In genomic region chr18:69956037-69956436, GRCh38 we compare ENCODE assay signal across 11 cellular contexts. TPM values are rescaled to one million over a fixed set of nuclear protein-coding genes. Genes with fewer than 3 reads are reported as not detected.
DNase-seq lines count a peak whose midpoint lies in the region; ATAC-seq and TF ChIP-seq lines count a peak whose summit lies in the region.
"Had no signal": no experiment of that assay in that cellular context is flagged by ENCODE, and none has a peak within 500 bp of the region (broad histone marks: within the 10 kb centered on the region; RNA-seq: fewer than 3 reads in every experiment).

No MANE protein-coding gene starts in this region.

- DNase-seq in activated CD8-positive, alpha-beta T cell treated with anti-CD3 and anti-CD28 coated beads, Interleukin-2, amount 10 ng/mL, durations not matched to agents 7 days and 5 days = no peak
- no peak for DNase-seq in activated CD8-positive, alpha-beta T cell treated with anti-CD3 and anti-CD28 coated beads for 36 hours
- peak; percentile 36 for DNase-seq in MV-4-11 (lab: John Stamatoyannopoulos, UW)
- DNase-seq in renal cortical epithelial cell (ENCODE audit: low read depth) = peak; percentile 70
- no peak for DNase-seq in NCI-H2029 (lab: John Stamatoyannopoulos, UW)
- DNase-seq in WTC11 (ENCODE audit: low spot score) = no peak
- no peak for DNase-seq in RPMI8226
- DNase-seq: dermis blood vessel endothelial cell, midbrain, NCI-H1092 had no signal

- intact Hi-C loops in activated CD8-positive, alpha-beta T cell treated with anti-CD3 and anti-CD28 coated beads for 36 hours (cut with micrococcal nuclease) = no loop called here

- TF ChIP-seq CTCF in activated CD8-positive, alpha-beta T cell treated with anti-CD3 and anti-CD28 coated beads for 36 hours (IDR thresholded peaks at IDR 0.05) = no peak
- TF ChIP-seq CTCF in WTC11 (IDR thresholded peaks at IDR 0.05) = no peak

- H3K27me3 Mint-ChIP-seq in activated CD8-positive, alpha-beta T cell treated with anti-CD3 and anti-CD28 coated beads, Interleukin-2, amount 10 ng/mL, durations not matched to agents 7 days and 5 days (ENCODE audit: low read depth) = no peaks in the 10 kb centered on the region
- H3K27me3 Mint-ChIP-seq in activated CD8-positive, alpha-beta T cell treated with anti-CD3 and anti-CD28 coated beads for 36 hours = no peaks in the 10 kb centered on the region
- H3K27me3 Mint-ChIP-seq in WTC11 (ENCODE audit: low read depth) = no peaks in the 10 kb centered on the region

- H3K27ac Mint-ChIP-seq in activated CD8-positive, alpha-beta T cell treated with anti-CD3 and anti-CD28 coated beads, Interleukin-2, amount 10 ng/mL, durations not matched to agents 7 days and 5 days = no peak overlapping the region
- no peak overlapping the region for H3K27ac Mint-ChIP-seq in activated CD8-positive, alpha-beta T cell treated with anti-CD3 and anti-CD28 coated beads for 36 hours
- no peak overlapping the region for H3K27ac Mint-ChIP-seq in WTC11

- ATAC-seq in activated CD8-positive, alpha-beta T cell treated with anti-CD3 and anti-CD28 coated beads, Interleukin-2, amount 10 ng/mL, durations not matched to agents 7 days and 5 days = peak; percentile 51
- ATAC-seq in activated CD8-positive, alpha-beta T cell treated with anti-CD3 and anti-CD28 coated beads for 36 hours = no peak
- ATAC-seq in GM21825 (IDR thresholded peaks at IDR 0.05; ENCODE audit: unreplicated experiment) = peak; percentile 27
- no peak for ATAC-seq in WTC11

- peaks cover 9% of the 10 kb centered on the region for H3K36me3 Mint-ChIP-seq in activated CD8-positive, alpha-beta T cell treated with anti-CD3 and anti-CD28 coated beads, Interleukin-2, amount 10 ng/mL, durations not matched to agents 7 days and 5 days (ENCODE audit: low read depth)
- peaks cover 18% of the 10 kb centered on the region for H3K36me3 Mint-ChIP-seq in activated CD8-positive, alpha-beta T cell treated with anti-CD3 and anti-CD28 coated beads for 36 hours (ENCODE audit: low read depth)
- H3K36me3 Mint-ChIP-seq in WTC11 = no peaks in the 10 kb centered on the region; the same call in 1 of the 2 replicates

- H3K9me3 Mint-ChIP-seq in activated CD8-positive, alpha-beta T cell treated with anti-CD3 and anti-CD28 coated beads, Interleukin-2, amount 10 ng/mL, durations not matched to agents 7 days and 5 days (ENCODE audit: insufficient read depth) = peaks cover 11% of the 10 kb centered on the region
- H3K9me3 Mint-ChIP-seq in activated CD8-positive, alpha-beta T cell treated with anti-CD3 and anti-CD28 coated beads for 36 hours = peaks cover 3% of the 10 kb centered on the region
- H3K9me3 Mint-ChIP-seq in WTC11 = peaks cover 18% of the 10 kb centered on the region

- no peak overlapping the region for H3K4me3 Mint-ChIP-seq in activated CD8-positive, alpha-beta T cell treated with anti-CD3 and anti-CD28 coated beads, Interleukin-2, amount 10 ng/mL, durations not matched to agents 7 days and 5 days
- H3K4me3 Mint-ChIP-seq in activated CD8-positive, alpha-beta T cell treated with anti-CD3 and anti-CD28 coated beads for 36 hours = no peak overlapping the region
- no peak overlapping the region for H3K4me3 Mint-ChIP-seq in WTC11

- peaks cover 33% of the 10 kb centered on the region for H3K4me1 Mint-ChIP-seq in activated CD8-positive, alpha-beta T cell treated with anti-CD3 and anti-CD28 coated beads, Interleukin-2, amount 10 ng/mL, durations not matched to agents 7 days and 5 days (ENCODE audit: low read depth)
- peaks cover 14% of the 10 kb centered on the region for H3K4me1 Mint-ChIP-seq in activated CD8-positive, alpha-beta T cell treated with anti-CD3 and anti-CD28 coated beads for 36 hours (ENCODE audit: low read depth)
- 0 out of 2 replicates have a peak, but pooled peaks cover 5% of the 10 kb centered on the region for H3K4me1 Mint-ChIP-seq in WTC11

- CTCF ChIA-PET in activated CD8-positive, alpha-beta T cell treated with anti-CD3 and anti-CD28 coated beads, Interleukin-2, amount 10 ng/mL, durations not matched to agents 7 days and 5 days (lab: Charles Lee) = interaction anchor here (1.1 to 1.7 kb wide), 5 partner anchors 12 to 239 kb away, joined by 3 to 13 read pairs (median 4); no protein-coding TSS in a partner anchor
- CTCF ChIA-PET in activated CD8-positive, alpha-beta T cell treated with anti-CD3 and anti-CD28 coated beads for 36 hours (lab: Charles Lee) = interaction anchor here (1.0 to 3.0 kb wide), 7 partner anchors 10 to 70 kb away, joined by 3 to 15 read pairs (median 4); partner anchors contain the start of gene CD226
- CTCF ChIA-PET in WTC11 (lab: Charles Lee) = interaction anchor here (1.6 kb wide), 1 partner anchor 12 kb away, joined by 4 read pairs; no protein-coding TSS in a partner anchor

- POLR2A ChIA-PET in activated CD8-positive, alpha-beta T cell treated with anti-CD3 and anti-CD28 coated beads, Interleukin-2, amount 10 ng/mL, durations not matched to agents 7 days and 5 days (lab: Charles Lee) = interaction anchor here (0.6 to 1.5 kb wide), 4 partner anchors 10 to 244 kb away, joined by 3 to 21 read pairs (median 12); partner anchors contain the start of gene CD226
- POLR2A ChIA-PET in activated CD8-positive, alpha-beta T cell treated with anti-CD3 and anti-CD28 coated beads for 36 hours (lab: Charles Lee) = interaction anchor here (0.7 to 3.7 kb wide), 6 partner anchors 10 to 70 kb away, joined by 3 to 33 read pairs (median 8); partner anchors contain the start of gene CD226
- POLR2A ChIA-PET in WTC11 (lab: Charles Lee) = no interaction called here

TF ChIP-seq in WTC11, 78 proteins besides CTCF, POLR2A, EP300 and RAD21:
- TF ChIP-seq FOXK1 (CRISPR knock-in tag; IDR thresholded peaks at IDR 0.05) = no peak
- no peak for TF ChIP-seq ZNF219 (CRISPR knock-in tag; IDR thresholded peaks at IDR 0.05; ENCODE audit: borderline replicate concordance)
- TF ChIP-seq IRF2 (CRISPR knock-in tag; IDR thresholded peaks at IDR 0.05; ENCODE audit: borderline replicate concordance, low read depth) = no peak
- no peak for TF ChIP-seq ATF2 (CRISPR knock-in tag; IDR thresholded peaks at IDR 0.05; ENCODE audit: borderline replicate concordance, low read depth)
- TF ChIP-seq NFE2L1 (CRISPR knock-in tag; IDR thresholded peaks at IDR 0.05) = no peak
- TF ChIP-seq ETV6 (CRISPR knock-in tag; IDR thresholded peaks at IDR 0.05) = no peak
- TF ChIP-seq JAZF1 (CRISPR knock-in tag; IDR thresholded peaks at IDR 0.05) = no peak
- TF ChIP-seq RORB (CRISPR knock-in tag; IDR thresholded peaks at IDR 0.05) = no peak
- TF ChIP-seq ZNF138 (CRISPR knock-in tag; conservative IDR thresholded peaks at IDR 0.05) = no peak
- TF ChIP-seq, protein P1, sequence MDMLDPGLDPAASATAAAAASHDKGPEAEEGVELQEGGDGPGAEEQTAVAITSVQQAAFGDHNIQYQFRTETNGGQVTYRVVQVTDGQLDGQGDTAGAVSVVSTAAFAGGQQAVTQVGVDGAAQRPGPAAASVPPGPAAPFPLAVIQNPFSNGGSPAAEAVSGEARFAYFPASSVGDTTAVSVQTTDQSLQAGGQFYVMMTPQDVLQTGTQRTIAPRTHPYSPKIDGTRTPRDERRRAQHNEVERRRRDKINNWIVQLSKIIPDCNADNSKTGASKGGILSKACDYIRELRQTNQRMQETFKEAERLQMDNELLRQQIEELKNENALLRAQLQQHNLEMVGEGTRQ (CRISPR knock-in tag; IDR thresholded peaks at IDR 0.05) = no peak
- TF ChIP-seq ZBTB21 (CRISPR knock-in tag; IDR thresholded peaks at IDR 0.05; ENCODE audit: borderline replicate concordance) = no peak
- no peak for TF ChIP-seq ZNF671 (CRISPR knock-in tag; IDR thresholded peaks at IDR 0.05)
- TF ChIP-seq RELA (CRISPR knock-in tag; IDR thresholded peaks at IDR 0.05; ENCODE audit: borderline replicate concordance) = no peak
- TF ChIP-seq ZNF121 (CRISPR knock-in tag; IDR thresholded peaks at IDR 0.05) = no peak
- no peak for TF ChIP-seq MXD4 (CRISPR knock-in tag; IDR thresholded peaks at IDR 0.05; ENCODE audit: borderline replicate concordance)
- TF ChIP-seq ZNF396 (CRISPR knock-in tag; IDR thresholded peaks at IDR 0.05; ENCODE audit: borderline replicate concordance) = no peak
- TF ChIP-seq TEAD1 (CRISPR knock-in tag; IDR thresholded peaks at IDR 0.05) = no peak
- no peak for TF ChIP-seq KAT7 (CRISPR knock-in tag; IDR thresholded peaks at IDR 0.05; ENCODE audit: borderline replicate concordance)
- TF ChIP-seq, protein P2, sequence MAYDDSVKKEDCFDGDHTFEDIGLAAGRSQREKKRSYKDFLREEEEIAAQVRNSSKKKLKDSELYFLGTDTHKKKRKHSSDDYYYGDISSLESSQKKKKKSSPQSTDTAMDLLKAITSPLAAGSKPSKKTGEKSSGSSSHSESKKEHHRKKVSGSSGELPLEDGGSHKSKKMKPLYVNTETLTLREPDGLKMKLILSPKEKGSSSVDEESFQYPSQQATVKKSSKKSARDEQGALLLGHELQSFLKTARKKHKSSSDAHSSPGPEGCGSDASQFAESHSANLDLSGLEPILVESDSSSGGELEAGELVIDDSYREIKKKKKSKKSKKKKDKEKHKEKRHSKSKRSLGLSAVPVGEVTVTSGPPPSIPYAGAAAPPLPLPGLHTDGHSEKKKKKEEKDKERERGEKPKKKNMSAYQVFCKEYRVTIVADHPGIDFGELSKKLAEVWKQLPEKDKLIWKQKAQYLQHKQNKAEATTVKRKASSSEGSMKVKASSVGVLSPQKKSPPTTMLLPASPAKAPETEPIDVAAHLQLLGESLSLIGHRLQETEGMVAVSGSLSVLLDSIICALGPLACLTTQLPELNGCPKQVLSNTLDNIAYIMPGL (CRISPR knock-in tag; IDR thresholded peaks at IDR 0.05) = no peak
- no peak for TF ChIP-seq JUN (CRISPR knock-in tag; IDR thresholded peaks at IDR 0.05)

RNA-seq across cellular contexts. Expression of gene CD226, which starts 8.4 kb away (rescaled TPM):
- 10 to 100 TPM; 47.6 to 52.2 TPM for total RNA-seq in activated CD8-positive, alpha-beta T cell treated with anti-CD3 and anti-CD28 coated beads, Interleukin-2, amount 10 ng/mL, durations not matched to agents 7 days and 5 days
- 10 to 100 TPM; 41.5 to 41.7 TPM for total RNA-seq in activated CD8-positive, alpha-beta T cell treated with anti-CD3 and anti-CD28 coated beads for 36 hours
- total RNA-seq in renal cortical epithelial cell (0.25 TPM in 1 of 2 replicates, not detected in the other), WTC11 (2021) (0.23 to 0.55 TPM (median 0.24 TPM) in 3 replicates)

Comparison
In these comparisons a context has a peak if more than half of its experiments do, and no peak if none do; other contexts are left out.
1. ATAC-seq: peak in activated CD8-positive, alpha-beta T cell treated with anti-CD3 and anti-CD28 coated beads, Interleukin-2, amount 10 ng/mL, durations not matched to agents 7 days and 5 days (single experiment) and GM21825 (single experiment); none in activated CD8-positive, alpha-beta T cell treated with anti-CD3 and anti-CD28 coated beads for 36 hours (single experiment) and WTC11 (single experiment).
2. DNase-seq: peak in MV-4-11 (single experiment) and renal cortical epithelial cell (single experiment); none in activated CD8-positive, alpha-beta T cell treated with anti-CD3 and anti-CD28 coated beads, Interleukin-2, amount 10 ng/mL, durations not matched to agents 7 days and 5 days (single experiment), activated CD8-positive, alpha-beta T cell treated with anti-CD3 and anti-CD28 coated beads for 36 hours (single experiment), NCI-H2029 (single experiment), WTC11 (single experiment) and RPMI8226 (single experiment).
3. RNA of gene CD226, which starts 8.4 kb away (total RNA-seq): 47.6 to 52.2 TPM in activated CD8-positive, alpha-beta T cell treated with anti-CD3 and anti-CD28 coated beads, Interleukin-2, amount 10 ng/mL, durations not matched to agents 7 days and 5 days and 41.5 to 41.7 TPM in activated CD8-positive, alpha-beta T cell treated with anti-CD3 and anti-CD28 coated beads for 36 hours; 0.25 TPM in renal cortical epithelial cell and 0.23 to 0.55 TPM in WTC11; every median in the first group is over 10 times any median in the second.